In genomic region chr13:97319088-97319487, GRCh38 we compare ENCODE assay signal across 1 cellular context.
TF ChIP-seq lines count a peak whose summit lies in the region.

No MANE protein-coding gene starts in this region.

TF ChIP-seq in HepG2, 621 proteins besides CTCF, POLR2A, EP300 and RAD21 (continued from another document):
- no peak for TF ChIP-seq ZUFSP (CRISPR knock-in tag; IDR thresholded peaks at IDR 0.05; ENCODE audit: borderline replicate concordance)
- TF ChIP-seq NBN (conservative IDR thresholded peaks at IDR 0.05), result no peak
- no peak for TF ChIP-seq ZNF841 (CRISPR knock-in tag; IDR thresholded peaks at IDR 0.05; ENCODE audit: borderline replicate concordance)
- no peak for TF ChIP-seq PPARG (CRISPR knock-in tag; conservative IDR thresholded peaks at IDR 0.05)
- TF ChIP-seq CEBPZ (IDR thresholded peaks at IDR 0.05; ENCODE audit: low read length), result no peak
- TF ChIP-seq ZNF296 (CRISPR knock-in tag; conservative IDR thresholded peaks at IDR 0.05), result no peak
